In the genomic region with DNA sequence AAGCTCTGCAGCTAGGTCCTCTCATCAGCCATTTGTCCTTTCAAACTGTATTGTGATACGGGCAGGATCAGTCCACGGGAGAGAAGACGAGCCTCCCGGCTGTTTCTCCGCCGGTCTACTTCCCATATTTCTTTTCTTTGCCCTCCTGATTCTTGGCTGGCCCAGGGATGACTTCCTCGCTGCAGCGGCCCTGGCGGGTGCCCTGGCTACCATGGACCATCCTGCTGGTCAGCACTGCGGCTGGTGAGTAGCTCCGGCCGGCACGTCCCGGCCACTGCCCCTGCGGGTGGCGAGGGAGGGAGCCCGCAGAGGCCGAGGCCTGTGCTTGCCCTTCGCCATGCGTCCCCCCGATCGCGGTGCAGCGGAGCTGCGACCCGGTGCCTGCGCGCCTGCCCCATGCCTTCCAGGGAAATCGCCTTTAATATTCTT, we compare ENCODE assay signal across 8 cellular contexts. TPM values are rescaled to one million over a fixed set of nuclear protein-coding genes. Genes with fewer than 3 reads are reported as not detected.
DNase-seq lines count a peak whose midpoint lies in the region; ATAC-seq lines count a peak whose summit lies in the region.

No MANE protein-coding gene starts in this region.

- no peaks in the 10 kb centered on the region for H3K27me3 Mint-ChIP-seq in activated CD4-positive, alpha-beta memory T cell treated with anti-CD3 and anti-CD28 coated beads for 36 hours

- H3K9me3 Mint-ChIP-seq in activated CD4-positive, alpha-beta memory T cell treated with anti-CD3 and anti-CD28 coated beads for 36 hours: no peaks in the 10 kb centered on the region

- H3K9ac ChIP-seq in muscle layer of colon (ENCODE audit: low read length): peak overlapping the region; percentile 96

- ATAC-seq in HG03280 (IDR thresholded peaks at IDR 0.05; ENCODE audit: unreplicated experiment): no peak

- H3K4me3 ChIP-seq in esophagus (ENCODE audit: low read depth in 1 of 2, low read length in 2 of 2): peak overlapping the region; percentile 84 to 98
- H3K4me3 ChIP-seq in muscle layer of colon (ENCODE audit: low read depth in 1 of 2, low read length in 2 of 2): peak overlapping the region; percentile 85 to 97

- POLR2A ChIA-PET in activated CD4-positive, alpha-beta memory T cell treated with anti-CD3 and anti-CD28 coated beads for 36 hours (lab: Charles Lee): interaction anchor here (1.2 to 1.3 kb wide), 2 partner anchors 106 to 108 kb away, joined by 3 read pairs; no protein-coding TSS in a partner anchor

- H3K4me1 Mint-ChIP-seq in activated CD4-positive, alpha-beta memory T cell treated with anti-CD3 and anti-CD28 coated beads for 36 hours (ENCODE audit: low read depth): peaks cover 30% of the 10 kb centered on the region

- H3K36me3 Mint-ChIP-seq in activated CD4-positive, alpha-beta memory T cell treated with anti-CD3 and anti-CD28 coated beads for 36 hours: peaks cover 2% of the 10 kb centered on the region

- WGBS in esophagus, 2 donors: 0 to 1% methylated on average over 29 of the region's 29 CpGs

- H3K27me3 ChIP-seq in esophagus (ENCODE audit: control insufficient read depth in 1 of 2, insufficient read depth in 2 of 2, low read length in 2 of 2) (no peaks in the 10 kb centered on the region), muscle layer of colon (ENCODE audit: control insufficient read depth in 1 of 2, insufficient read depth in 2 of 2, low read length in 2 of 2) (no peaks in the 10 kb centered on the region)

- intact Hi-C loops in activated CD4-positive, alpha-beta memory T cell treated with anti-CD3 and anti-CD28 coated beads for 36 hours (cut with micrococcal nuclease): loop anchor here (2.0 to 5.0 kb wide), 4 partner anchors 100 to 861 kb away; a partner anchor contains a TSS

- CTCF ChIA-PET in activated CD4-positive, alpha-beta memory T cell treated with anti-CD3 and anti-CD28 coated beads for 36 hours (lab: Charles Lee): interaction anchor here (0.7 kb wide), 1 partner anchor 254 kb away, joined by 3 read pairs; no protein-coding TSS in a partner anchor

- H3K27ac Mint-ChIP-seq in activated CD4-positive, alpha-beta memory T cell treated with anti-CD3 and anti-CD28 coated beads for 36 hours: peak overlapping the region; percentile 80

- peaks cover 0 to 4% of the 10 kb centered on the region in 2 donors for H3K4me1 ChIP-seq in esophagus (ENCODE audit: control insufficient read depth in 2 of 2, insufficient read depth in 2 of 2, low read length in 1 of 2)
- H3K4me1 ChIP-seq in muscle layer of colon (ENCODE audit: insufficient read depth, low read length): peaks cover 13% of the 10 kb centered on the region

- H3K27ac ChIP-seq in esophagus (ENCODE audit: low read depth in 2 of 2, low read length in 1 of 2) (peak overlapping the region; percentile 92 to 97), muscle layer of colon (ENCODE audit: low read depth, low read length) (peak overlapping the region; percentile 78)

- H3K9me3 ChIP-seq in esophagus (ENCODE audit: control insufficient read depth in 2 of 2, insufficient read depth in 1 of 2, low read depth in 1 of 2, low read length in 1 of 2) (no peaks in the 10 kb centered on the region), muscle layer of colon (ENCODE audit: low read length) (no peaks in the 10 kb centered on the region)

- DNase-seq in COLO668 (lab: John Stamatoyannopoulos, UW; ENCODE audit: unreplicated experiment): peak; percentile 50
- peak; percentile 40 for DNase-seq in HuH-7 (ENCODE audit: low spot score)
- DNase-seq in activated CD4-positive, alpha-beta memory T cell treated with anti-CD3 and anti-CD28 coated beads for 36 hours: peak; percentile 18
- DNase-seq in ureter (ENCODE audit: low spot score): peak; percentile 49
- DNase-seq in NCI-H128 (lab: John Stamatoyannopoulos, UW; ENCODE audit: unreplicated experiment): no peak

- peak overlapping the region; percentile 98 for H3K4me3 Mint-ChIP-seq in activated CD4-positive, alpha-beta memory T cell treated with anti-CD3 and anti-CD28 coated beads for 36 hours

- H3K36me3 ChIP-seq in esophagus (ENCODE audit: control insufficient read depth in 2 of 2, insufficient read depth in 2 of 2, low read length in 1 of 2) (no peaks in the 10 kb centered on the region), muscle layer of colon (ENCODE audit: insufficient read depth, low read length) (no peaks in the 10 kb centered on the region)

RNA-seq across cellular contexts. Expression of a gene that starts 1.2 kb away (rescaled TPM):
- total RNA-seq in activated CD4-positive, alpha-beta memory T cell treated with anti-CD3 and anti-CD28 coated beads for 36 hours: 1 to 10 TPM; 8.2 to 8.7 TPM
- 1 to 10 TPM; 4.7 to 5.2 TPM for polyA plus RNA-seq in esophagus
- 74.6 TPM for total RNA-seq in ureter
